ENCODE assay signal across 16 cellular contexts in genomic region chr10:47046321-47047126, GRCh38.
DNase-seq lines count a peak whose midpoint lies in the region; ATAC-seq, FAIRE-seq and TF ChIP-seq lines count a peak whose summit lies in the region.
"Had no signal": no experiment of that assay in that cellular context is flagged by ENCODE, and none has a peak within 500 bp of the region (broad histone marks: within the 10 kb centered on the region; RNA-seq: fewer than 3 reads in every experiment).

No MANE protein-coding gene starts in this region.

- H3K9me3 ChIP-seq in right lobe of liver (no peaks in the 10 kb centered on the region), HepG2 (ENCODE audit: low read length) (no peaks in the 10 kb centered on the region), H1 (ENCODE audit: insufficient read depth in 2 of 2, low read depth in 1 of 2, low read length in 1 of 2) (no peaks in the 10 kb centered on the region), aorta (ENCODE audit: control insufficient read depth, low read length) (no peaks in the 10 kb centered on the region)

- DNase-seq in right lobe of liver, result peak; percentile 8 to 49 (median 40)
- DNase-seq in HepG2 (ENCODE audit: low spot score), result no peak
- no peak for DNase-seq in H1 (ENCODE audit: low read depth in 1 of 2, low spot score in 2 of 2)
- DNase-seq in omental fat pad (ENCODE audit: low spot score), result peak; percentile 1
- DNase-seq in aorta, result peak; percentile 37 to 64
- DNase-seq in kidney tubule cell (ENCODE audit: low spot score), result no peak
- no peak for DNase-seq in NCI-H146 (lab: John Stamatoyannopoulos, UW)
- DNase-seq: COR-L47, GF-D8, GOT3, HFFc6, NCI-H1048, NCI-H2081 treated with DMSO at 0.1 percent for 48 hours, NCI-H510A treated with DMSO at 0.1 percent for 48 hours, PC-9 had no signal

- FAIRE-seq in HepG2 (lab: Jason Lieb, UNC), result no peak
- FAIRE-seq in H1 (lab: Jason Lieb, UNC), result no peak

- POLR2A ChIA-PET in HepG2 (lab: Yijun Ruan, JAX) (no interaction called here), H1 (lab: Charles Lee; ENCODE audit: partially characterized antibody) (no interaction called here)

- H2AK5ac ChIP-seq in H1 (ENCODE audit: low read depth, low read length), result no peak overlapping the region

- H3K4ac ChIP-seq in H1 (replicated peaks; ENCODE audit: insufficient read length, low read depth, low read length), result no peak overlapping the region

- H3K79me2 ChIP-seq in HepG2 (ENCODE audit: insufficient read depth, low read length) (no peaks in the 10 kb centered on the region), H1 (ENCODE audit: control insufficient read depth in 1 of 2, insufficient read depth in 2 of 2, low read length in 2 of 2) (no peaks in the 10 kb centered on the region)

- peak overlapping the region; percentile 57 for H4K8ac ChIP-seq in H1 (ENCODE audit: extremely low read depth, insufficient read depth, low read length)

- no peak overlapping the region for H2BK5ac ChIP-seq in H1 (ENCODE audit: low read depth, low read length)

- no peak for TF ChIP-seq CTCF in right lobe of liver (IDR thresholded peaks at IDR 0.05)
- no peak for TF ChIP-seq CTCF in HepG2 (CRISPR knock-in tag; IDR thresholded peaks at IDR 0.05)
- no peak for TF ChIP-seq CTCF in H1 (IDR thresholded peaks at IDR 0.05; ENCODE audit: control extremely low read depth in 1 of 3, insufficient read depth in 1 of 3, low read depth in 1 of 3, low read length in 3 of 3)
- TF ChIP-seq CTCF in omental fat pad (IDR thresholded peaks at IDR 0.05), result no peak

- no peaks in the 10 kb centered on the region for H3K79me1 ChIP-seq in H1 (ENCODE audit: low read depth, low read length)

- H3K9ac ChIP-seq in HepG2 (ENCODE audit: insufficient read depth, low read depth, low read length), result no peak overlapping the region
- H3K9ac ChIP-seq in H1 (replicated peaks in 1 of 4; ENCODE audit: extremely low read depth in 1 of 4, low read depth in 3 of 4, low read length in 3 of 4), result no peak overlapping the region

- no peak overlapping the region for H2BK120ac ChIP-seq in H1 (replicated peaks; ENCODE audit: low read depth, low read length)

- intact Hi-C loops in right lobe of liver (cut with DNase I) (loop anchor here in 1 of 2 donors (5.0 kb wide), 1 partner anchor 266 kb away; no protein-coding TSS in a partner anchor), HepG2 (cut with micrococcal nuclease; ENCODE audit: unreplicated experiment) (loop anchor here (5.0 kb wide), 1 partner anchor 266 kb away; no protein-coding TSS in a partner anchor), aorta (cut with DNase I) (loop anchor here (1.0 to 5.0 kb wide), 3 partner anchors 131 to 266 kb away; no protein-coding TSS in a partner anchor)

- no peak overlapping the region for H3K56ac ChIP-seq in H1 (replicated peaks; ENCODE audit: insufficient read length, low read depth, low read length)

- CTCF ChIA-PET in HepG2 (lab: Yijun Ruan, JAX; ENCODE audit: low intra/inter-chr PET ratio, low total read pairs) (interaction anchor here (1.0 to 3.0 kb wide), 3 partner anchors 265 to 294 kb away, joined by 3 to 23 read pairs (median 9); no protein-coding TSS in a partner anchor), H1 (lab: Charles Lee; ENCODE audit: partially characterized antibody) (interaction anchor here (0.9 to 12.1 kb wide), 21 partner anchors 10 to 306 kb away, joined by 3 to 201 read pairs (median 5); partner anchors contain the start of gene GDF10)

- TF ChIP-seq RAD21 in HepG2 (CRISPR knock-in tag; IDR thresholded peaks at IDR 0.05), result no peak
- TF ChIP-seq RAD21 in H1 (IDR thresholded peaks at IDR 0.05 in 1 of 2, conservative IDR thresholded peaks at IDR 0.05 in 1 of 2; ENCODE audit: low read depth in 2 of 2, low read length in 2 of 2), result no peak

- no peak overlapping the region for H2BK12ac ChIP-seq in H1 (ENCODE audit: low read depth, low read length)

- no peak overlapping the region for H2BK15ac ChIP-seq in H1 (ENCODE audit: low read length)

- no peak overlapping the region for H2BK20ac ChIP-seq in H1 (ENCODE audit: low read length)

- H3K23me2 ChIP-seq in H1 (ENCODE audit: low read depth, low read length), result no peaks in the 10 kb centered on the region

- no peak overlapping the region for H3K18ac ChIP-seq in H1 (ENCODE audit: extremely low read depth, low read length)

- H3K4me3 ChIP-seq in right lobe of liver (no peak overlapping the region), HepG2 (replicated peaks in 1 of 3; ENCODE audit: insufficient read depth in 1 of 3, low read depth in 2 of 3, low read length in 3 of 3) (no peak overlapping the region), H1 (ENCODE audit: extremely low read depth in 1 of 4, insufficient read depth in 2 of 4, low read depth in 3 of 4, low read length in 4 of 4) (no peak overlapping the region), aorta (ENCODE audit: low read length in 2 of 2) (no peak overlapping the region)
- H3K4me3 ChIP-seq: PC-9 had no signal

- H4K20me1 ChIP-seq in HepG2 (ENCODE audit: insufficient read depth, low read length), result no peaks in the 10 kb centered on the region
- H4K20me1 ChIP-seq in H1 (replicated peaks in 1 of 2; ENCODE audit: control insufficient read depth in 1 of 2, insufficient read depth in 2 of 2, low read length in 2 of 2), result no peaks in the 10 kb centered on the region

- BruUV-seq in HepG2 (replicated peaks; lab: Mats Ljungman, UMichigan), result no TSS peak

- H4K5ac ChIP-seq in H1 (ENCODE audit: insufficient read length, low read depth, low read length), result no peak overlapping the region

- no peak overlapping the region for H3K27ac ChIP-seq in right lobe of liver
- H3K27ac ChIP-seq in HepG2 (ENCODE audit: extremely low read length, insufficient read depth, low read length), result no peak overlapping the region
- H3K27ac ChIP-seq in H1 (ENCODE audit: low read depth, low read length), result no peak overlapping the region
- no peak overlapping the region for H3K27ac ChIP-seq in aorta (ENCODE audit: low read depth in 1 of 2, low read length in 2 of 2)
- H3K27ac ChIP-seq: PC-9 had no signal

- no peaks in the 10 kb centered on the region for H3K27me3 ChIP-seq in right lobe of liver
- peaks cover 2 to 4% of the 10 kb centered on the region in 2 experiments; a peak in 2 of 5 replicates for H3K27me3 ChIP-seq in HepG2 (ENCODE audit: control insufficient read depth in 1 of 2, insufficient read depth in 2 of 2, low read length in 2 of 2)
- H3K27me3 ChIP-seq in H1 (replicated peaks in 1 of 4; ENCODE audit: control insufficient read depth in 3 of 4, extremely low read depth in 1 of 4, insufficient read depth in 3 of 4, low read length in 3 of 4), result no peaks in the 10 kb centered on the region
- H3K27me3 ChIP-seq in aorta (ENCODE audit: control insufficient read depth in 1 of 2, insufficient read depth in 2 of 2, low read length in 1 of 2), result no peaks in the 10 kb centered on the region

- H3K4me1 ChIP-seq in right lobe of liver, result no peaks in the 10 kb centered on the region
- no peaks in the 10 kb centered on the region for H3K4me1 ChIP-seq in HepG2 (ENCODE audit: insufficient read depth, low read length)
- H3K4me1 ChIP-seq in H1 (replicated peaks in 1 of 4; ENCODE audit: control insufficient read depth in 3 of 4, insufficient read depth in 4 of 4, low read length in 3 of 4), result peaks cover 0 to 2% (median 0%) of the 10 kb centered on the region in 4 experiments; a peak in 1 of 7 replicates
- peaks cover 0 to 2% of the 10 kb centered on the region in 2 donors for H3K4me1 ChIP-seq in aorta (ENCODE audit: control insufficient read depth in 1 of 2, insufficient read depth in 2 of 2, low read length in 2 of 2)

- H4K91ac ChIP-seq in H1 (replicated peaks; ENCODE audit: insufficient read length, low read length), result no peak overlapping the region

- TF ChIP-seq EP300 in HepG2 (IDR thresholded peaks at IDR 0.05; ENCODE audit: low read depth in 2 of 2, low read length in 2 of 2) (no peak), HepG2 (CRISPR knock-in tag; IDR thresholded peaks at IDR 0.05; ENCODE audit: borderline replicate concordance) (no peak), H1 (IDR thresholded peaks at IDR 0.05; ENCODE audit: borderline replicate concordance in 1 of 2, low read depth in 2 of 2, low read length in 2 of 2) (no peak)

- H3K14ac ChIP-seq in H1 (ENCODE audit: insufficient read length), result no peak overlapping the region

- H3K23ac ChIP-seq in H1 (ENCODE audit: insufficient read length), result no peak overlapping the region

- 65% methylated on average over 8 of the region's 20 CpGs for WGBS in right lobe of liver (ENCODE audit: insufficient coverage, low coverage, low lambda C conversion rate, missing lambda C conversion rate)
- WGBS in HepG2 (ENCODE audit: low lambda C conversion rate), result 21% methylated on average over 13 of the region's 20 CpGs
- WGBS in H1 (ENCODE audit: extremely low coverage in 1 of 2, insufficient coverage in 1 of 2, insufficient read length in 1 of 2, insufficient replicate concordance in 2 of 2, low coverage in 1 of 2, low lambda C conversion rate in 2 of 2, missing lambda C conversion rate in 1 of 2), 2 experiments, result 96% methylated on average over 15 of the region's 20 CpGs; no CpG with 5 or more reads in 1 of the 2 experiments
- 93 to 96% methylated on average over 20 of the region's 20 CpGs for WGBS in aorta, 2 donors

- H3K4me2 ChIP-seq in HepG2 (ENCODE audit: low read depth, low read length), result no peak overlapping the region
- H3K4me2 ChIP-seq in H1 (ENCODE audit: insufficient read depth in 1 of 2, low read depth in 2 of 2, low read length in 2 of 2), result no peak overlapping the region
- H3K4me2 ChIP-seq: PC-9 had no signal

- ATAC-seq in right lobe of liver (no peak), HepG2 (no peak), omental fat pad (ENCODE audit: low FRiP score) (no peak), aorta (ENCODE audit: low FRiP score) (no peak), HG03469 (IDR thresholded peaks at IDR 0.05; ENCODE audit: unreplicated experiment) (no peak)

- H3K36me3 ChIP-seq in right lobe of liver, result no peaks in the 10 kb centered on the region
- no peaks in the 10 kb centered on the region for H3K36me3 ChIP-seq in HepG2 (replicated peaks in 1 of 2; ENCODE audit: control insufficient read depth in 1 of 2, insufficient read depth in 2 of 2, low read length in 2 of 2)
- no peaks in the 10 kb centered on the region for H3K36me3 ChIP-seq in H1 (ENCODE audit: control insufficient read depth in 2 of 4, insufficient read depth in 4 of 4, low read length in 3 of 4)
- no peaks in the 10 kb centered on the region for H3K36me3 ChIP-seq in aorta (ENCODE audit: control insufficient read depth in 1 of 2, insufficient read depth in 2 of 2, low read length in 1 of 2)

- no peak overlapping the region for H2AFZ ChIP-seq in HepG2 (ENCODE audit: low read length)
- H2AFZ ChIP-seq in H1 (ENCODE audit: low read length), result no peak overlapping the region; the same call in 1 of the 2 replicates
- H2AFZ ChIP-seq: PC-9 had no signal

- TF ChIP-seq POLR2A in right lobe of liver (IDR thresholded peaks at IDR 0.05) (no peak), HepG2 (IDR thresholded peaks at IDR 0.05; ENCODE audit: insufficient read depth in 1 of 2, low read depth in 2 of 2, low read length in 2 of 2) (no peak), H1 (IDR thresholded peaks at IDR 0.05; ENCODE audit: control extremely low read depth in 1 of 2, low read depth in 2 of 2, low read length in 2 of 2) (no peak)

- in situ Hi-C loops in HepG2 (cut with HindIII; ENCODE audit: extremely low pct_ligation_motif_present, low pct_unique_long_range_greater_than_20kb), result no loop called here

Comparison
In these comparisons a context has a peak if more than half of its experiments do, and no peak if none do; other contexts are left out.
1. DNase-seq: peak in right lobe of liver (3 of 3), omental fat pad (single experiment) and aorta (2 of 2); none in HepG2 (single experiment), H1 (0 of 2), kidney tubule cell (single experiment) and NCI-H146 (single experiment).